ENCODE assay signal across 1 cellular context in the genomic region with DNA sequence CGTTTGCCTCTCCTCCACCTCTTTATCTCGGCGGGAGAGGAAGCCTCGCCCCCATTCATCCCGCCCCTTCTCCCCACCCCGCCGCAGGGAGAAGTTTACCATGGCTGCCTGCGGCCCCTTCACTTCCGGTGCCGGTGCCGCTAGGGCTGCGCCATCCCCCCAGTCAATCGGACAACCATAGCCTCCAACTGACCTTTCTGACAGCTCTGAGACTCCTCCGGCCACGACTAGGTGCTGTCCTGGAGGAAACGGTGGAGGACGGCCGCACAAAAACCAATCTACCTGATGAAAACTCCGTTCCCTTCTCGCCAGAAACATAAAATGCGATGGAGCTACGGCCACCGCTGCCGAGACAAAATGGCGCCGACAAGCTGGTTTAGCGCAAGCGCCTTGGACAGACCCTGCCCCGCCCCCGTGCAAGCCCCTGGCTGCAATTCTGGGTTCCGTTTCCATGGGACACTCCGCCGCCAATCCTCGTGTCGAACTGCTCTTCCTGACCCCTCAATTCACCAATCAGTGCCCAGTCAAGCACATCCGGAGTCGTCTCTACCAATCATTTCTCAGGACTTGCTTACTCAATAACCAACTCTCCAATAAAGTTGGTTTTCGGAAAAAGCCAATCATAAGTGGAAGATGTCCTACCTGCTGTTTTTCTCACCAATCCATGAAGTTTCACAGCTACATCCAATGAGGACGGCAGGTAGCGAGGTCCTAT.
TF ChIP-seq lines count a peak whose summit lies in the region.

No MANE protein-coding gene starts in this region.

TF ChIP-seq in HepG2, 621 proteins besides CTCF, POLR2A, EP300 and RAD21 (continued from another document and continues in another):
- TF ChIP-seq, protein P1, sequence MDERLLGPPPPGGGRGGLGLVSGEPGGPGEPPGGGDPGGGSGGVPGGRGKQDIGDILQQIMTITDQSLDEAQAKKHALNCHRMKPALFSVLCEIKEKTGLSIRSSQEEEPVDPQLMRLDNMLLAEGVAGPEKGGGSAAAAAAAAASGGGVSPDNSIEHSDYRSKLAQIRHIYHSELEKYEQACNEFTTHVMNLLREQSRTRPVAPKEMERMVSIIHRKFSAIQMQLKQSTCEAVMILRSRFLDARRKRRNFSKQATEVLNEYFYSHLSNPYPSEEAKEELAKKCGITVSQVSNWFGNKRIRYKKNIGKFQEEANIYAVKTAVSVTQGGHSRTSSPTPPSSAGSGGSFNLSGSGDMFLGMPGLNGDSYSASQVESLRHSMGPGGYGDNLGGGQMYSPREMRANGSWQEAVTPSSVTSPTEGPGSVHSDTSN (CRISPR knock-in tag; IDR thresholded peaks at IDR 0.05): no peak
- no peak for TF ChIP-seq TARDBP (CRISPR knock-in tag; IDR thresholded peaks at IDR 0.05)
- TF ChIP-seq ZNF10 (CRISPR knock-in tag; IDR thresholded peaks at IDR 0.05; ENCODE audit: borderline replicate concordance, low read depth): no peak
- TF ChIP-seq ZFP90 (CRISPR knock-in tag; IDR thresholded peaks at IDR 0.05; ENCODE audit: borderline replicate concordance): peak; percentile 72; the same call in 1 of the 2 replicates
- no peak for TF ChIP-seq ZSCAN12 (CRISPR knock-in tag; IDR thresholded peaks at IDR 0.05)
- peak; percentile 74 for TF ChIP-seq HOXA5 (CRISPR knock-in tag; IDR thresholded peaks at IDR 0.05)
- TF ChIP-seq BCL6 (CRISPR knock-in tag; IDR thresholded peaks at IDR 0.05): peak; percentile 53; the same call in 1 of the 2 replicates
- TF ChIP-seq SP1 (IDR thresholded peaks at IDR 0.05): no peak
- TF ChIP-seq SP1 (CRISPR knock-in tag; IDR thresholded peaks at IDR 0.05): no peak
- peak; percentile 40; the same call in 1 of the 2 replicates for TF ChIP-seq HCFC1 (IDR thresholded peaks at IDR 0.05; ENCODE audit: low read depth, low read length)
- no peak for TF ChIP-seq GLI4 (CRISPR knock-in tag; IDR thresholded peaks at IDR 0.05; ENCODE audit: borderline replicate concordance)
- no peak for TF ChIP-seq HIVEP1 (CRISPR knock-in tag; IDR thresholded peaks at IDR 0.05)
- no peak for TF ChIP-seq BRD4 (CRISPR knock-in tag; IDR thresholded peaks at IDR 0.05)
- peak; percentile 74; the same call in 1 of the 2 replicates for TF ChIP-seq SIN3A (IDR thresholded peaks at IDR 0.05; ENCODE audit: borderline replicate concordance, low read depth, low read length)
- TF ChIP-seq, protein P2, sequence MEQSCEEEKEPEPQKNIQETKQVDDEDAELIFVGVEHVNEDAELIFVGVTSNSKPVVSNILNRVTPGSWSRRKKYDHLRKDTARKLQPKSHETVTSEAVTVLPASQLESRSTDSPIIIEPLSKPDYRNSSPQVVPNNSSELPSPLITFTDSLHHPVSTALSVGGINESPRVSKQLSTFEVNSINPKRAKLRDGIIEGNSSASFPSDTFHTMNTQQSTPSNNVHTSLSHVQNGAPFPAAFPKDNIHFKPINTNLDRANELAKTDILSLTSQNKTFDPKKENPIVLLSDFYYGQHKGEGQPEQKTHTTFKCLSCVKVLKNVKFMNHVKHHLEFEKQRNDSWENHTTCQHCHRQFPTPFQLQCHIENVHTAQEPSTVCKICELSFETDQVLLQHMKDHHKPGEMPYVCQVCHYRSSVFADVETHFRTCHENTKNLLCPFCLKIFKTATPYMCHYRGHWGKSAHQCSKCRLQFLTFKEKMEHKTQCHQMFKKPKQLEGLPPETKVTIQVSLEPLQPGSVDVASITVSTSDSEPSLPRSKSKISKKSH (CRISPR knock-in tag; IDR thresholded peaks at IDR 0.05; ENCODE audit: borderline replicate concordance): peak; percentile 40; the same call in 1 of the 2 replicates
- TF ChIP-seq, protein P3, sequence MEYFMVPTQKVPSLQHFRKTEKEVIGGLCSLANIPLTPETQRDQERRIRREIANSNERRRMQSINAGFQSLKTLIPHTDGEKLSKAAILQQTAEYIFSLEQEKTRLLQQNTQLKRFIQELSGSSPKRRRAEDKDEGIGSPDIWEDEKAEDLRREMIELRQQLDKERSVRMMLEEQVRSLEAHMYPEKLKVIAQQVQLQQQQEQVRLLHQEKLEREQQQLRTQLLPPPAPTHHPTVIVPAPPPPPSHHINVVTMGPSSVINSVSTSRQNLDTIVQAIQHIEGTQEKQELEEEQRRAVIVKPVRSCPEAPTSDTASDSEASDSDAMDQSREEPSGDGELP (IDR thresholded peaks at IDR 0.05; ENCODE audit: borderline replicate concordance, low read depth): no peak
- no peak for TF ChIP-seq ZNF644 (CRISPR knock-in tag; IDR thresholded peaks at IDR 0.05; ENCODE audit: low read depth)
- TF ChIP-seq, protein P4, sequence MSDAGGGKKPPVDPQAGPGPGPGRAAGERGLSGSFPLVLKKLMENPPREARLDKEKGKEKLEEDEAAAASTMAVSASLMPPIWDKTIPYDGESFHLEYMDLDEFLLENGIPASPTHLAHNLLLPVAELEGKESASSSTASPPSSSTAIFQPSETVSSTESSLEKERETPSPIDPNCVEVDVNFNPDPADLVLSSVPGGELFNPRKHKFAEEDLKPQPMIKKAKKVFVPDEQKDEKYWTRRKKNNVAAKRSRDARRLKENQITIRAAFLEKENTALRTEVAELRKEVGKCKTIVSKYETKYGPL (CRISPR knock-in tag; IDR thresholded peaks at IDR 0.05): no peak
- TF ChIP-seq NFIB (CRISPR knock-in tag; IDR thresholded peaks at IDR 0.05; ENCODE audit: borderline replicate concordance): no peak
- no peak for TF ChIP-seq SRSF4 (IDR thresholded peaks at IDR 0.05; ENCODE audit: low read depth, low read length, poor library complexity, severe bottlenecking)
- TF ChIP-seq MATR3 (CRISPR knock-in tag; IDR thresholded peaks at IDR 0.05): no peak
- peak; percentile 37; the same call in 1 of the 2 replicates for TF ChIP-seq ZNF430 (CRISPR knock-in tag; IDR thresholded peaks at IDR 0.05)
- TF ChIP-seq MED13 (CRISPR knock-in tag; IDR thresholded peaks at IDR 0.05): no peak
- TF ChIP-seq ZC3H13 (CRISPR knock-in tag; IDR thresholded peaks at IDR 0.05): no peak
- TF ChIP-seq NR1H2 (CRISPR knock-in tag; IDR thresholded peaks at IDR 0.05; ENCODE audit: borderline replicate concordance, low read depth): no peak
- no peak for TF ChIP-seq SMYD3 (CRISPR knock-in tag; IDR thresholded peaks at IDR 0.05)
- no peak for TF ChIP-seq ZNF563 (CRISPR knock-in tag; IDR thresholded peaks at IDR 0.05)
- TF ChIP-seq ZNF891 (CRISPR knock-in tag; IDR thresholded peaks at IDR 0.05): peak; percentile 72; the same call in 1 of the 2 replicates
- peak; percentile 94 for TF ChIP-seq NFRKB (IDR thresholded peaks at IDR 0.05)
- TF ChIP-seq ZNF296 (CRISPR knock-in tag; conservative IDR thresholded peaks at IDR 0.05): no peak
- peak; percentile 41; the same call in 1 of the 2 replicates for TF ChIP-seq FOXA3 (CRISPR knock-in tag; IDR thresholded peaks at IDR 0.05)
- TF ChIP-seq CC2D1A (CRISPR knock-in tag; IDR thresholded peaks at IDR 0.05): no peak
- no peak for TF ChIP-seq STAT5B (CRISPR knock-in tag; IDR thresholded peaks at IDR 0.05)
- 0 out of 2 replicates have a peak, but pooled peaks have one; percentile 69 for TF ChIP-seq PAX8 (CRISPR knock-in tag; IDR thresholded peaks at IDR 0.05; ENCODE audit: borderline replicate concordance)
- TF ChIP-seq, protein P5, sequence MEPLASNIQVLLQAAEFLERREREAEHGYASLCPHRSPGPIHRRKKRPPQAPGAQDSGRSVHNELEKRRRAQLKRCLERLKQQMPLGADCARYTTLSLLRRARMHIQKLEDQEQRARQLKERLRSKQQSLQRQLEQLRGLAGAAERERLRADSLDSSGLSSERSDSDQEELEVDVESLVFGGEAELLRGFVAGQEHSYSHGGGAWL (CRISPR knock-in tag; IDR thresholded peaks at IDR 0.05): no peak
- no peak for TF ChIP-seq SNAI1 (CRISPR knock-in tag; IDR thresholded peaks at IDR 0.05; ENCODE audit: borderline replicate concordance)
- no peak for TF ChIP-seq ZFP41 (CRISPR knock-in tag; IDR thresholded peaks at IDR 0.05; ENCODE audit: borderline replicate concordance)
- TF ChIP-seq, protein P6, sequence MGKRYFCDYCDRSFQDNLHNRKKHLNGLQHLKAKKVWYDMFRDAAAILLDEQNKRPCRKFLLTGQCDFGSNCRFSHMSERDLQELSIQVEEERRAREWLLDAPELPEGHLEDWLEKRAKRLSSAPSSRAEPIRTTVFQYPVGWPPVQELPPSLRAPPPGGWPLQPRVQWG (CRISPR knock-in tag; IDR thresholded peaks at IDR 0.05; ENCODE audit: borderline replicate concordance, low read depth): no peak
- no peak for TF ChIP-seq FOXC1 (CRISPR knock-in tag; IDR thresholded peaks at IDR 0.05; ENCODE audit: borderline replicate concordance)
- TF ChIP-seq ZNF816 (CRISPR knock-in tag; IDR thresholded peaks at IDR 0.05; ENCODE audit: borderline replicate concordance): no peak
- no peak for TF ChIP-seq PCBP1 (IDR thresholded peaks at IDR 0.05; ENCODE audit: borderline replicate concordance, low read depth, low read length)
- TF ChIP-seq, protein P7, sequence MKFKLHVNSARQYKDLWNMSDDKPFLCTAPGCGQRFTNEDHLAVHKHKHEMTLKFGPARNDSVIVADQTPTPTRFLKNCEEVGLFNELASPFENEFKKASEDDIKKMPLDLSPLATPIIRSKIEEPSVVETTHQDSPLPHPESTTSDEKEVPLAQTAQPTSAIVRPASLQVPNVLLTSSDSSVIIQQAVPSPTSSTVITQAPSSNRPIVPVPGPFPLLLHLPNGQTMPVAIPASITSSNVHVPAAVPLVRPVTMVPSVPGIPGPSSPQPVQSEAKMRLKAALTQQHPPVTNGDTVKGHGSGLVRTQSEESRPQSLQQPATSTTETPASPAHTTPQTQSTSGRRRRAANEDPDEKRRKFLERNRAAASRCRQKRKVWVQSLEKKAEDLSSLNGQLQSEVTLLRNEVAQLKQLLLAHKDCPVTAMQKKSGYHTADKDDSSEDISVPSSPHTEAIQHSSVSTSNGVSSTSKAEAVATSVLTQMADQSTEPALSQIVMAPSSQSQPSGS (CRISPR knock-in tag; IDR thresholded peaks at IDR 0.05): peak; percentile 57; the same call in 1 of the 2 replicates
- TF ChIP-seq, protein P8, sequence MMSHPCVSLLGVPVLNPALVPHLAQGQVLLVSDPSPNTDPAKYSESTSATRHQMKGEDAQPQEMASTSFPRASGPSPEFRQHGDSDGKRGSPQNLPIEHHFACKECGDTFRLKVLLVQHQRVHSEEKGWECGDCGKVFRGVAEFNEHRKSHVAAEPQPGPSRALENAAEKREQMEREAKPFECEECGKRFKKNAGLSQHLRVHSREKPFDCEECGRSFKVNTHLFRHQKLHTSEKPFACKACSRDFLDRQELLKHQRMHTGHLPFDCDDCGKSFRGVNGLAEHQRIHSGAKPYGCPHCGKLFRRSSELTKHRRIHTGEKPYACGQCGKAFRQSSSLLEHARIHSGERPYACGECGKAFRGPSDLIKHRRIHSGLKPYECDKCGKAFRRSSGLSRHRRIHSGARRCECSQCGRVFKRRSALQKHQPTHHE (CRISPR knock-in tag; IDR thresholded peaks at IDR 0.05; ENCODE audit: borderline replicate concordance): peak; percentile 41; the same call in 1 of the 2 replicates
- peak; percentile 90 for TF ChIP-seq RFX1 (IDR thresholded peaks at IDR 0.05)
- TF ChIP-seq, protein P9, sequence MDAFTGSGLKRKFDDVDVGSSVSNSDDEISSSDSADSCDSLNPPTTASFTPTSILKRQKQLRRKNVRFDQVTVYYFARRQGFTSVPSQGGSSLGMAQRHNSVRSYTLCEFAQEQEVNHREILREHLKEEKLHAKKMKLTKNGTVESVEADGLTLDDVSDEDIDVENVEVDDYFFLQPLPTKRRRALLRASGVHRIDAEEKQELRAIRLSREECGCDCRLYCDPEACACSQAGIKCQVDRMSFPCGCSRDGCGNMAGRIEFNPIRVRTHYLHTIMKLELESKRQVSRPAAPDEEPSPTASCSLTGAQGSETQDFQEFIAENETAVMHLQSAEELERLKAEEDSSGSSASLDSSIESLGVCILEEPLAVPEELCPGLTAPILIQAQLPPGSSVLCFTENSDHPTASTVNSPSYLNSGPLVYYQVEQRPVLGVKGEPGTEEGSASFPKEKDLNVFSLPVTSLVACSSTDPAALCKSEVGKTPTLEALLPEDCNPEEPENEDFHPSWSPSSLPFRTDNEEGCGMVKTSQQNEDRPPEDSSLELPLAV (CRISPR knock-in tag; conservative IDR thresholded peaks at IDR 0.05; ENCODE audit: low read depth): no peak
- TF ChIP-seq ZNF746 (CRISPR knock-in tag; IDR thresholded peaks at IDR 0.05): peak; percentile 59
- TF ChIP-seq SIX1 (CRISPR knock-in tag; IDR thresholded peaks at IDR 0.05; ENCODE audit: borderline replicate concordance): no peak
- no peak for TF ChIP-seq SSRP1 (CRISPR knock-in tag; IDR thresholded peaks at IDR 0.05)
- TF ChIP-seq, protein P10, sequence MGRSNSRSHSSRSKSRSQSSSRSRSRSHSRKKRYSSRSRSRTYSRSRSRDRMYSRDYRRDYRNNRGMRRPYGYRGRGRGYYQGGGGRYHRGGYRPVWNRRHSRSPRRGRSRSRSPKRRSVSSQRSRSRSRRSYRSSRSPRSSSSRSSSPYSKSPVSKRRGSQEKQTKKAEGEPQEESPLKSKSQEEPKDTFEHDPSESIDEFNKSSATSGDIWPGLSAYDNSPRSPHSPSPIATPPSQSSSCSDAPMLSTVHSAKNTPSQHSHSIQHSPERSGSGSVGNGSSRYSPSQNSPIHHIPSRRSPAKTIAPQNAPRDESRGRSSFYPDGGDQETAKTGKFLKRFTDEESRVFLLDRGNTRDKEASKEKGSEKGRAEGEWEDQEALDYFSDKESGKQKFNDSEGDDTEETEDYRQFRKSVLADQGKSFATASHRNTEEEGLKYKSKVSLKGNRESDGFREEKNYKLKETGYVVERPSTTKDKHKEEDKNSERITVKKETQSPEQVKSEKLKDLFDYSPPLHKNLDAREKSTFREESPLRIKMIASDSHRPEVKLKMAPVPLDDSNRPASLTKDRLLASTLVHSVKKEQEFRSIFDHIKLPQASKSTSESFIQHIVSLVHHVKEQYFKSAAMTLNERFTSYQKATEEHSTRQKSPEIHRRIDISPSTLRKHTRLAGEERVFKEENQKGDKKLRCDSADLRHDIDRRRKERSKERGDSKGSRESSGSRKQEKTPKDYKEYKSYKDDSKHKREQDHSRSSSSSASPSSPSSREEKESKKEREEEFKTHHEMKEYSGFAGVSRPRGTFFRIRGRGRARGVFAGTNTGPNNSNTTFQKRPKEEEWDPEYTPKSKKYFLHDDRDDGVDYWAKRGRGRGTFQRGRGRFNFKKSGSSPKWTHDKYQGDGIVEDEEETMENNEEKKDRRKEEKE (IDR thresholded peaks at IDR 0.05): no peak
- peak; percentile 23; the same call in 1 of the 2 replicates for TF ChIP-seq ZNF547 (CRISPR knock-in tag; IDR thresholded peaks at IDR 0.05)
- no peak for TF ChIP-seq ZNF3 (CRISPR knock-in tag; IDR thresholded peaks at IDR 0.05)
- peak; percentile 42 for TF ChIP-seq TBL1XR1 (IDR thresholded peaks at IDR 0.05; ENCODE audit: borderline replicate concordance, low read length, partially characterized antibody)
- TF ChIP-seq EHMT2 (IDR thresholded peaks at IDR 0.05; ENCODE audit: borderline replicate concordance, low read depth, low read length): peak; percentile 27; the same call in 1 of the 2 replicates
- TF ChIP-seq ZNF121 (CRISPR knock-in tag; IDR thresholded peaks at IDR 0.05): no peak
- no peak; the same call in 1 of the 2 replicates for TF ChIP-seq ZZZ3 (CRISPR knock-in tag; IDR thresholded peaks at IDR 0.05; ENCODE audit: borderline replicate concordance)
- TF ChIP-seq TOE1 (CRISPR knock-in tag; IDR thresholded peaks at IDR 0.05): no peak
